Comparison of ENCODE assay signal across 20 cellular contexts in the genomic region with DNA sequence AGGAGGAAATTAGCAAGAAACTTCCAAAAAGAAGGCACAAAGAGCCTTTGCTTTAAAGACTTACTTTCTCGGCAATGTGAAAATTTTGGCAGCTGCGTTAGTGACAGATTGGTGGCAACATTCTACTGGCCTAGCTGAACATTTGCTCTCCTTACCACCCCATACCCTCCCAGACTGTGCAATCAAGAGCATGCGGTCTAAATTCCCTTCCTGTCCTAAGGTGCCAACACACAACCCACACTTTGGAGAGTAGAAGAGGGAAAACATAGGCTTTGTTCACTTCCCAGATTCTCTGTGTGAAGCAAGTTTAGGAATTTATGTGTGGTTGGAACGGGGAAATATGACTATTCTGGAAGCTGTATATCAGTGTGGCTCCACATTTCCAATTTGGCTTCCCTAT. TPM values are rescaled to one million over a fixed set of nuclear protein-coding genes. Genes with fewer than 3 reads are reported as not detected.
DNase-seq lines count a peak whose midpoint lies in the region; ATAC-seq and TF ChIP-seq lines count a peak whose summit lies in the region.
"Had no signal": no experiment of that assay in that cellular context is flagged by ENCODE, and none has a peak within 500 bp of the region (broad histone marks: within the 10 kb centered on the region; RNA-seq: fewer than 3 reads in every experiment).

No MANE protein-coding gene starts in this region.

- peak overlapping the region; percentile 38 for H3K27ac Mint-ChIP-seq in activated naive CD8-positive, alpha-beta T cell
- no peak overlapping the region for H3K27ac Mint-ChIP-seq in activated naive CD8-positive, alpha-beta T cell treated with anti-CD3 and anti-CD28 coated beads, Interleukin-2, amount 50 U/mL, for 24 hours
- H3K27ac Mint-ChIP-seq in chondrocyte (ENCODE audit: unreplicated experiment), result peak overlapping the region; percentile 71
- peak overlapping the region; percentile 32 to 86 for H3K27ac Mint-ChIP-seq in natural killer cell treated with Interleukin-12 subunit alpha and Interleukin-12 subunit beta and Interleukin-15 and Interleukin-18, amount 100 ng/mL, for 72 hours
- H3K27ac Mint-ChIP-seq: activated CD4-positive, alpha-beta T cell treated with anti-CD3 and anti-CD28 coated beads, Interleukin-2, amount 10 ng/mL, durations not matched to agents 24 days and 14 days; activated naive CD8-positive, alpha-beta T cell treated with anti-CD3 and anti-CD28 coated beads, Interleukin-2, amount 10 ng/mL, durations not matched to agents 7 days and 5 days; CD4-positive, alpha-beta T cell had no signal

- H3K27ac ChIP-seq in upper lobe of left lung (peak overlapping the region; percentile 58 to 77 (median 73)), esophagus muscularis mucosa (replicated peaks in 1 of 4) (no peak overlapping the region)

- 63 to 65% methylated on average over 4 of the region's 4 CpGs for WGBS in upper lobe of left lung, 2 donors
- 85% methylated on average over 4 of the region's 4 CpGs for WGBS in esophagus muscularis mucosa

- DNase-seq in activated naive CD8-positive, alpha-beta T cell treated with anti-CD3 and anti-CD28 coated beads, Interleukin-2, amount 50 U/mL, for 24 hours, result no peak
- no peak for DNase-seq in chondrocyte (ENCODE audit: low spot score)
- no peak for DNase-seq in natural killer cell treated with Interleukin-12 subunit alpha and Interleukin-12 subunit beta and Interleukin-15 and Interleukin-18, amount 100 ng/mL, for 72 hours (ENCODE audit: low spot score)
- DNase-seq in upper lobe of left lung, result no peak
- DNase-seq in esophagus muscularis mucosa (ENCODE audit: extremely low spot score), result no peak
- no peak for DNase-seq in KBM-7
- DNase-seq in activated gamma-delta T cell (lab: John Stamatoyannopoulos, UW), result no peak
- DNase-seq: 8988T; activated CD4-positive, alpha-beta T cell treated with anti-CD3 and anti-CD28 coated beads, Interleukin-2, amount 10 ng/mL, durations not matched to agents 24 days and 14 days; activated naive CD8-positive, alpha-beta T cell treated with anti-CD3 and anti-CD28 coated beads, Interleukin-2, amount 10 ng/mL, durations not matched to agents 7 days and 5 days; CD4-positive, alpha-beta T cell; DND-41; NCI-H526 treated with DMSO at 0.1 percent for 48 hours; OCI-M1; retina; stimulated activated CD4-positive, alpha-beta T cell treated with anti-CD3 and anti-CD28 coated beads, Interleukin-2, amount 100 ng/mL, for 24 hours had no signal

- intact Hi-C loops in esophagus muscularis mucosa (cut with DNase I), result no loop called here

- H3K4me1 ChIP-seq in upper lobe of left lung (peaks cover 30 to 39% (median 35%) of the 10 kb centered on the region in 4 donors), esophagus muscularis mucosa (peaks cover 7 to 23% (median 15%) of the 10 kb centered on the region in 4 donors)

- peaks cover 19% of the 10 kb centered on the region for H3K36me3 Mint-ChIP-seq in activated naive CD8-positive, alpha-beta T cell
- H3K36me3 Mint-ChIP-seq in activated naive CD8-positive, alpha-beta T cell treated with anti-CD3 and anti-CD28 coated beads, Interleukin-2, amount 50 U/mL, for 24 hours (ENCODE audit: low read depth), result peaks cover 23% of the 10 kb centered on the region
- H3K36me3 Mint-ChIP-seq in chondrocyte (ENCODE audit: low read depth), result no peaks in the 10 kb centered on the region
- H3K36me3 Mint-ChIP-seq in natural killer cell treated with Interleukin-12 subunit alpha and Interleukin-12 subunit beta and Interleukin-15 and Interleukin-18, amount 100 ng/mL, for 72 hours, result peaks cover 4% of the 10 kb centered on the region

- no peak for TF ChIP-seq POLR2A in upper lobe of left lung (IDR thresholded peaks at IDR 0.05)
- no peak for TF ChIP-seq POLR2A in esophagus muscularis mucosa (IDR thresholded peaks at IDR 0.05; ENCODE audit: low read depth)

- no peak overlapping the region for H3K4me3 Mint-ChIP-seq in activated naive CD8-positive, alpha-beta T cell
- no peak overlapping the region for H3K4me3 Mint-ChIP-seq in activated naive CD8-positive, alpha-beta T cell treated with anti-CD3 and anti-CD28 coated beads, Interleukin-2, amount 50 U/mL, for 24 hours
- no peak overlapping the region for H3K4me3 Mint-ChIP-seq in chondrocyte (ENCODE audit: unreplicated experiment)
- no peak overlapping the region for H3K4me3 Mint-ChIP-seq in natural killer cell treated with Interleukin-12 subunit alpha and Interleukin-12 subunit beta and Interleukin-15 and Interleukin-18, amount 100 ng/mL, for 72 hours
- H3K4me3 Mint-ChIP-seq: activated CD4-positive, alpha-beta T cell treated with anti-CD3 and anti-CD28 coated beads, Interleukin-2, amount 10 ng/mL, durations not matched to agents 24 days and 14 days; activated naive CD8-positive, alpha-beta T cell treated with anti-CD3 and anti-CD28 coated beads, Interleukin-2, amount 10 ng/mL, durations not matched to agents 7 days and 5 days; CD4-positive, alpha-beta T cell; neural crest cell had no signal

- H3K4me1 Mint-ChIP-seq in activated naive CD8-positive, alpha-beta T cell (ENCODE audit: low read depth), result peaks cover 38% of the 10 kb centered on the region
- peaks cover 52% of the 10 kb centered on the region for H3K4me1 Mint-ChIP-seq in activated naive CD8-positive, alpha-beta T cell treated with anti-CD3 and anti-CD28 coated beads, Interleukin-2, amount 50 U/mL, for 24 hours
- peaks cover 37% of the 10 kb centered on the region for H3K4me1 Mint-ChIP-seq in chondrocyte (ENCODE audit: low read depth)
- H3K4me1 Mint-ChIP-seq in natural killer cell treated with Interleukin-12 subunit alpha and Interleukin-12 subunit beta and Interleukin-15 and Interleukin-18, amount 100 ng/mL, for 72 hours (ENCODE audit: low read depth in 2 of 2), result peaks cover 63 to 65% of the 10 kb centered on the region in 2 donors

- TF ChIP-seq CTCF in chondrocyte (IDR thresholded peaks at IDR 0.05), result no peak
- no peak for TF ChIP-seq CTCF in upper lobe of left lung (IDR thresholded peaks at IDR 0.05)
- no peak for TF ChIP-seq CTCF in esophagus muscularis mucosa (IDR thresholded peaks at IDR 0.05)

- in situ Hi-C loops in KBM-7 (cut with MboI; ENCODE audit: low pct_unique_long_range_greater_than_20kb, low sequenced_read_pairs), result no loop called here

- H3K27me3 ChIP-seq in upper lobe of left lung, result no peaks in the 10 kb centered on the region
- no peaks in the 10 kb centered on the region for H3K27me3 ChIP-seq in esophagus muscularis mucosa
- H3K27me3 ChIP-seq: gastroesophageal sphincter had no signal

- no peak for ATAC-seq in activated naive CD8-positive, alpha-beta T cell treated with anti-CD3 and anti-CD28 coated beads, Interleukin-2, amount 50 U/mL, for 24 hours
- no peak for ATAC-seq in natural killer cell treated with Interleukin-12 subunit alpha and Interleukin-12 subunit beta and Interleukin-15 and Interleukin-18, amount 100 ng/mL, for 72 hours
- peak; percentile 21 to 61 for ATAC-seq in upper lobe of left lung (ENCODE audit: low FRiP score in 2 of 2)
- ATAC-seq: gastroesophageal sphincter had no signal

- H3K9me3 Mint-ChIP-seq in activated naive CD8-positive, alpha-beta T cell (ENCODE audit: low read depth), result no peaks in the 10 kb centered on the region
- no peaks in the 10 kb centered on the region for H3K9me3 Mint-ChIP-seq in activated naive CD8-positive, alpha-beta T cell treated with anti-CD3 and anti-CD28 coated beads, Interleukin-2, amount 50 U/mL, for 24 hours
- no peaks in the 10 kb centered on the region for H3K9me3 Mint-ChIP-seq in chondrocyte (ENCODE audit: low read depth)
- peaks cover 3% of the 10 kb centered on the region for H3K9me3 Mint-ChIP-seq in natural killer cell treated with Interleukin-12 subunit alpha and Interleukin-12 subunit beta and Interleukin-15 and Interleukin-18, amount 100 ng/mL, for 72 hours
- H3K9me3 Mint-ChIP-seq: activated naive CD8-positive, alpha-beta T cell treated with anti-CD3 and anti-CD28 coated beads, Interleukin-2, amount 10 ng/mL, durations not matched to agents 7 days and 5 days; CD4-positive, alpha-beta T cell; neural crest cell had no signal

- H3K27me3 Mint-ChIP-seq in activated naive CD8-positive, alpha-beta T cell, result no peaks in the 10 kb centered on the region
- H3K27me3 Mint-ChIP-seq in activated naive CD8-positive, alpha-beta T cell treated with anti-CD3 and anti-CD28 coated beads, Interleukin-2, amount 50 U/mL, for 24 hours, result no peaks in the 10 kb centered on the region
- no peaks in the 10 kb centered on the region for H3K27me3 Mint-ChIP-seq in chondrocyte (ENCODE audit: low read depth)
- H3K27me3 Mint-ChIP-seq in natural killer cell treated with Interleukin-12 subunit alpha and Interleukin-12 subunit beta and Interleukin-15 and Interleukin-18, amount 100 ng/mL, for 72 hours, result no peaks in the 10 kb centered on the region
- H3K27me3 Mint-ChIP-seq: activated CD4-positive, alpha-beta T cell treated with anti-CD3 and anti-CD28 coated beads, Interleukin-2, amount 10 ng/mL, durations not matched to agents 24 days and 14 days; activated naive CD8-positive, alpha-beta T cell treated with anti-CD3 and anti-CD28 coated beads, Interleukin-2, amount 10 ng/mL, durations not matched to agents 7 days and 5 days; CD4-positive, alpha-beta T cell had no signal

- H3K4me3 ChIP-seq in upper lobe of left lung (no peak overlapping the region), esophagus muscularis mucosa (no peak overlapping the region)
- H3K4me3 ChIP-seq: gastroesophageal sphincter, lung had no signal

- H3K36me3 ChIP-seq in upper lobe of left lung (no peaks in the 10 kb centered on the region), esophagus muscularis mucosa (no peaks in the 10 kb centered on the region)
- H3K36me3 ChIP-seq: gastroesophageal sphincter had no signal

- H3K9me3 ChIP-seq in upper lobe of left lung (no peaks in the 10 kb centered on the region), esophagus muscularis mucosa (no peaks in the 10 kb centered on the region)
- H3K9me3 ChIP-seq: gastroesophageal sphincter had no signal

- no peak for TF ChIP-seq EP300 in upper lobe of left lung (IDR thresholded peaks at IDR 0.05)
- TF ChIP-seq EP300 in esophagus muscularis mucosa (IDR thresholded peaks at IDR 0.05), result no peak

RNA-seq across cellular contexts. Expression of a gene that starts 29.8 kb away (rescaled TPM):
- total RNA-seq in chondrocyte (23.2 to 42.0 TPM (median 25.2 TPM) in 3 replicates), upper lobe of left lung (100 to 1,000 TPM; 122 to 334 (median 173) TPM), esophagus muscularis mucosa (10 to 100 TPM; 18.3 to 47.2 (median 32.9) TPM)
- 10 to 100 TPM; 59.9 to 81.3 TPM for total RNA-seq in natural killer cell treated with Interleukin-12 subunit alpha and Interleukin-12 subunit beta and Interleukin-15 and Interleukin-18, amount 100 ng/mL, for 72 hours

Comparison
In these comparisons a context has a peak if more than half of its experiments do, and no peak if none do; other contexts are left out.
1. ATAC-seq: peak in upper lobe of left lung (2 of 2); none in activated naive CD8-positive, alpha-beta T cell treated with anti-CD3 and anti-CD28 coated beads, Interleukin-2, amount 50 U/mL, for 24 hours (single experiment) and natural killer cell treated with Interleukin-12 subunit alpha and Interleukin-12 subunit beta and Interleukin-15 and Interleukin-18, amount 100 ng/mL, for 72 hours (0 of 2).
2. H3K27ac ChIP-seq: peak in upper lobe of left lung (4 of 4); none in esophagus muscularis mucosa (0 of 4).